23 cellular contexts compared by ENCODE assay signal in genomic region chr10:45408421-45409319, GRCh38. TPM values are rescaled to one million over a fixed set of nuclear protein-coding genes. Genes with fewer than 3 reads are reported as not detected.
DNase-seq lines count a peak whose midpoint lies in the region; ATAC-seq and TF ChIP-seq lines count a peak whose summit lies in the region.
"Had no signal": no experiment of that assay in that cellular context is flagged by ENCODE, and none has a peak within 500 bp of the region (broad histone marks: within the 10 kb centered on the region; RNA-seq: fewer than 3 reads in every experiment).

No MANE protein-coding gene starts in this region.

- no peaks in the 10 kb centered on the region for H3K27me3 ChIP-seq in transverse colon
- H3K27me3 ChIP-seq: upper lobe of left lung had no signal

- intact Hi-C loops in left colon (cut with DNase I, micrococcal nuclease) (no loop called here), transverse colon (cut with DNase I; ENCODE audit: low total_unique reads) (no loop called here)

- in situ Hi-C loops in transverse colon (cut with MboI; ENCODE audit: low pct_ligation_motif_present in 1 of 4, low pct_unique_long_range_greater_than_20kb in 1 of 4, low sequenced_read_pairs in 3 of 4) = no loop called here

- no peaks in the 10 kb centered on the region for H3K4me1 ChIP-seq in transverse colon
- H3K4me1 ChIP-seq: esophagus muscularis mucosa, psoas muscle had no signal

- peak; percentile 6 to 22 for DNase-seq in SHP77 (lab: John Stamatoyannopoulos, UW)
- DNase-seq in SHP77 treated with DMSO at 0.1 percent for 48 hours (lab: John Stamatoyannopoulos, UW) = no peak
- peak; percentile 36 for DNase-seq in OCI-M1 (lab: John Stamatoyannopoulos, UW)
- no peak for DNase-seq in left colon
- DNase-seq in transverse colon = peak; percentile 38
- DNase-seq in NCI-H2196 treated with DMSO at 0.1 percent for 48 hours (lab: John Stamatoyannopoulos, UW; ENCODE audit: unreplicated experiment) = no peak
- DNase-seq in NCI-H146 (lab: John Stamatoyannopoulos, UW) = no peak
- DNase-seq in NCI-H2029 (lab: John Stamatoyannopoulos, UW) = no peak
- DNase-seq: activated CD4-positive, alpha-beta memory T cell treated with anti-CD3 and anti-CD28 coated beads for 36 hours; activated T-cell treated with anti-CD3 and anti-CD28 coated beads, Interleukin-2, amount 50 U/mL, for 4 hours; CD4-positive, alpha-beta T cell; dorsolateral prefrontal cortex; HFFc6; NCI-H2029 treated with DMSO at 0.1 percent for 48 hours; NCI-H69; stimulated activated naive CD4-positive, alpha-beta T cell treated with Interleukin-2 at 50 U/mL for 16 hours; SW 1271; upper lobe of left lung had no signal

- TF ChIP-seq POLR2A in transverse colon (IDR thresholded peaks at IDR 0.05) = no peak

- no peak for TF ChIP-seq EP300 in transverse colon (IDR thresholded peaks at IDR 0.05; ENCODE audit: low read depth)

- peak; percentile 53 for ATAC-seq in left colon
- ATAC-seq: activated T-cell treated with anti-CD3 and anti-CD28 coated beads, Interleukin-2, amount 50 U/mL, for 4 hours; psoas muscle had no signal

- peak overlapping the region in 1 of 4 donors; percentile 35 for H3K27ac ChIP-seq in transverse colon
- H3K27ac ChIP-seq: dorsolateral prefrontal cortex, esophagus muscularis mucosa, psoas muscle, upper lobe of left lung had no signal

- H3K9me3 ChIP-seq in transverse colon = no peaks in the 10 kb centered on the region
- H3K9me3 ChIP-seq: esophagus muscularis mucosa, psoas muscle, upper lobe of left lung had no signal

- 43 to 54% methylated on average over 4 to 5 of the region's 5 CpGs for WGBS in transverse colon (ENCODE audit: low coverage in 1 of 2), 2 donors

- TF ChIP-seq CTCF in transverse colon (IDR thresholded peaks at IDR 0.05) = no peak

- no peak overlapping the region for H3K4me3 ChIP-seq in transverse colon
- H3K4me3 ChIP-seq: dorsolateral prefrontal cortex, esophagus muscularis mucosa, psoas muscle, upper lobe of left lung had no signal

- H3K36me3 ChIP-seq in transverse colon = no peaks in the 10 kb centered on the region
- H3K36me3 ChIP-seq: esophagus muscularis mucosa, upper lobe of left lung had no signal

RNA-seq across cellular contexts. Expression of gene ALOX5, which starts 34.7 kb away (rescaled TPM):
- total RNA-seq in left colon (1 to 10 TPM; 8.3 to 9.3 TPM), transverse colon (10 to 100 TPM; 13.5 to 27.2 (median 21.1) TPM)
- total RNA-seq: glomerular endothelial cell, HFFc6, HT1080, lung microvascular endothelial cell had no signal

Comparison
In these comparisons a context has a peak if more than half of its experiments do, and no peak if none do; other contexts are left out.
1. DNase-seq: peak in SHP77 (2 of 2), OCI-M1 (single experiment) and transverse colon (single experiment); none in SHP77 treated with DMSO at 0.1 percent for 48 hours (single experiment), left colon (0 of 2), NCI-H2196 treated with DMSO at 0.1 percent for 48 hours (single experiment), NCI-H146 (single experiment) and NCI-H2029 (single experiment).